ENCODE assay signal across 8 cellular contexts in the genomic region with DNA sequence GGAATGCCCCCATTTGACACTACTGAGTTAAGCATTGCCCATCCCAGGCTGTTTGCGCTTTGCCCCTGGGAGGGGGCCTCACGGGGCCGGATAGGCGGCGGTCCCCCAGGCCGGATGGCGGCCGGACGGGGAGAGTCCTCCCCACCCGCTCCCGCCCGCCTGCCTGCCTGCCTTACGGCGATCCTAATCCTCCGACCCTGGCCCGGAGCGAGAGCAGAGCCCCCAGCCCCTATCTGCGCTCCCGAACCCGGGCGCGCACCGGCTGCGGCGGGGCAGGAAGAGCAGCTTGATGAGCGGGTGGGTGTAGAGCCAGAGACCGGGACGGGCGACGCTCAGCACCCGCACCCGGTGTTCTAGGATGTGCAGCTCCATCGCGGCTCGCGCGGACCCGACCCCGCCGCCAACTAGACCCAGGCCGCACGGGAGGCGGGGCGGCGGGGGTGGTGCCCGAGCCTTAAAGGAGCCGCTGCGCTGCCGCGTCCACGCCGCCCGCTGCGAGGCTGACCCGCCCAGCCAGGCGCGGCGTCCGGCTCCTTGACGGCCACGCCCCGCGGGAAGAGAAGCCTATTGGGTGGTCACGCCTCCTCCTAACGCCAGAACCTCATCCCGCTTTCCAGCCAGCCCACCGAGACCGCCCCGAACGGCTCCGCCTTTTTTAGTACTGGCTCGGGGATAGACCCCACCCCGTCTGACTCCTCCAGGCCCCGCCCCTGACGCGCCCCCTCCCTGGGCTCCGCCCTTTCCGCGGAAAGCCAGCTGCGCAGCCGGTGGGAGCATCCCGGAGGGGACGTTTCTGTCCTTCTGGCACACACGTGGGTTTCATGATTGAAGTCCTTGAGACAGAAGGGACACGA. TPM values are rescaled to one million over a fixed set of nuclear protein-coding genes. Genes with fewer than 3 reads are reported as not detected.
DNase-seq lines count a peak whose midpoint lies in the region; ATAC-seq and TF ChIP-seq lines count a peak whose summit lies in the region.

A gene (minus strand): TSS at position 380 of the 854 bp plus-strand sequence. CDS start 8 bp downstream, at position 372.

- H3K9me3 ChIP-seq in upper lobe of right lung: no peaks in the 10 kb centered on the region

- 0 out of 2 replicates have a peak, but pooled peaks have one; percentile 0 for TF ChIP-seq CTCF in GM12874 (IDR thresholded peaks at IDR 0.05; ENCODE audit: insufficient read depth, low read depth, low read length)
- TF ChIP-seq CTCF in upper lobe of right lung (IDR thresholded peaks at IDR 0.05): no peak

- peaks cover 38% of the 10 kb centered on the region for H3K36me3 ChIP-seq in upper lobe of right lung

- DNase-seq in NCI-H1436 treated with DMSO at 0.1 percent for 48 hours (lab: John Stamatoyannopoulos, UW) (peak; percentile 84), T-helper 1 cell (peak; percentile 81 to 94 (median 85)), amniotic epithelial cell (ENCODE audit: low read depth) (peak; percentile 98), left cardiac atrium (peak; percentile 99), posterior vena cava (ENCODE audit: low spot score) (peak; percentile 99), upper lobe of right lung (peak; percentile 99)

- no peaks in the 10 kb centered on the region for H3K27me3 ChIP-seq in upper lobe of right lung

- ATAC-seq in HG02763 (IDR thresholded peaks at IDR 0.05; ENCODE audit: unreplicated experiment) (peak; percentile 68), left cardiac atrium (peak; percentile 89 to 91), upper lobe of right lung (peak; percentile 87)

- peak within 1 kb of the TSS; percentile 92 for H3K27ac ChIP-seq in upper lobe of right lung

- H3K4me1 ChIP-seq in upper lobe of right lung: peaks cover 36% of the 10 kb centered on the region

- H3K4me3 ChIP-seq in upper lobe of right lung: peak within 1 kb of the TSS; percentile 97

- intact Hi-C loops in left cardiac atrium (cut with DNase I): loop anchor here in 1 of 2 donors (5.0 kb wide), 1 partner anchor 98 kb away; a partner anchor contains a TSS
- intact Hi-C loops in posterior vena cava (cut with DNase I): no loop called here
- intact Hi-C loops in upper lobe of right lung (cut with DNase I): loop anchor here (5.0 kb wide), 1 partner anchor 98 kb away; a partner anchor contains a TSS

RNA-seq across cellular contexts. Expression of the gene that starts here (rescaled TPM):
- 1 to 10 TPM; 7.4 to 9.4 TPM for total RNA-seq in left cardiac atrium
- 10 to 100 TPM in 1 of 2 donors, 1 to 10 TPM in 1; 9.8 to 14.3 TPM for total RNA-seq in posterior vena cava
- 15.9 TPM for total RNA-seq in upper lobe of right lung

Comparison
In these comparisons a context has a peak if more than half of its experiments do, and no peak if none do; other contexts are left out.
1. Peak in every context shown above with its lines: DNase-seq, ATAC-seq, H3K4me3 ChIP-seq and H3K27ac ChIP-seq.